9 cellular contexts compared by ENCODE assay signal in the genomic region with DNA sequence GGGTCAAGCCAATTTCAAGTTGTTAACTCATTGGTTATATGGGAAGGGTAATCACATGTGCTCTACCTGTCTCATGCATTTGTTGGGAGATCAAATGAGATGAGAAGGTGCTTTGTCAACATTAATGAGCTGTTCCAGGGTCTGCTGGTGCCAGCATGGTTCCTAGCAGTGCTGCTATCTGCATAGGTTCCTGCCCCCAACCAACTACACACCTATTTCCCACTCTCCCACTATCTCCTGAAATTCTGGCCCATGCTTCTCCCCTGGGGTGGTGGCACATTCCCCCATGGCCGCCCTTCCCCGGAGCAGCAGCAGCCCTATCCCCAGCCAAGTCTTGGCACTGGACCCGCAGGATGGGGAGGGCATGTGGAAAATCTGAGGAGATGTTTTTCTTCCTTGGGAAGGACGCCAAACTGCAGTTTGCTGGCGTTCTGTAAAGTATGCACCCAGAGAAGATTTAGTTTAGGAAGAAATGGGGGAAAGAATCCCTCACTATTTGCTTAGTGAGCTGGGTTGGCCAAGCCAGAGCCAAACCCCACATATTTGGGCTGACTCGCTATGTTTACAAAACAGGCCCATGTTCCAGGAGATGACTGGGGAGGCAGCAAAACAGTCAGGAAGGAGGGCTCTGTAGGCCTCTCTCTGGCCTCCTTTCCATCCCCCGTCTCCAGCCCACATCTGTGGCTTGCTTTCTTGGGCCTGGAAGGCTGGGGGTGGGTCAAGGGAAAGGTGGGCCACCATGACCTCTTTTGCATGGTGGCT. TPM values are rescaled to one million over a fixed set of nuclear protein-coding genes. Genes with fewer than 3 reads are reported as not detected.
DNase-seq lines count a peak whose midpoint lies in the region; ATAC-seq and TF ChIP-seq lines count a peak whose summit lies in the region.
"Had no signal": no experiment of that assay in that cellular context is flagged by ENCODE, and none has a peak within 500 bp of the region (broad histone marks: within the 10 kb centered on the region; RNA-seq: fewer than 3 reads in every experiment).

No MANE protein-coding gene starts in this region.

- H3K27me3 ChIP-seq in breast epithelium (no peaks in the 10 kb centered on the region), spleen (replicated peaks in 1 of 7) (peaks cover 0 to 23% (median 0%) of the 10 kb centered on the region in 7 donors), WERI-Rb-1 (ENCODE audit: insufficient read depth, low read depth, severe bottlenecking) (no peaks in the 10 kb centered on the region), endodermal cell (ENCODE audit: control insufficient read depth, insufficient read depth, low read length, poor library complexity, severe bottlenecking) (no peaks in the 10 kb centered on the region)

- H3K4me3 Mint-ChIP-seq in endodermal cell: no peak overlapping the region

- H3K9me3 ChIP-seq in breast epithelium (no peaks in the 10 kb centered on the region), spleen (no peaks in the 10 kb centered on the region), WERI-Rb-1 (ENCODE audit: severe bottlenecking) (no peaks in the 10 kb centered on the region), endodermal cell (ENCODE audit: control insufficient read depth, low read length) (no peaks in the 10 kb centered on the region)

- no peaks in the 10 kb centered on the region for H3K36me3 Mint-ChIP-seq in endodermal cell (ENCODE audit: low read depth)

- peaks cover 13% of the 10 kb centered on the region for H3K4me1 Mint-ChIP-seq in endodermal cell

- H3K4me1 ChIP-seq in breast epithelium (peaks cover 0 to 28% of the 10 kb centered on the region in 2 donors), spleen (peaks cover 0 to 31% (median 0%) of the 10 kb centered on the region in 6 donors), endodermal cell (ENCODE audit: control insufficient read depth, insufficient read depth, low read length) (peaks cover 2% of the 10 kb centered on the region)

- H3K27ac Mint-ChIP-seq in endodermal cell: no peak overlapping the region

- H3K27me3 Mint-ChIP-seq in endodermal cell (ENCODE audit: insufficient read depth): peaks cover 5% of the 10 kb centered on the region

- TF ChIP-seq POLR2A in breast epithelium (IDR thresholded peaks at IDR 0.05): no peak
- TF ChIP-seq POLR2A in spleen (IDR thresholded peaks at IDR 0.05): no peak

- WGBS in spleen, 5 donors: 73 to 87% (median 78%) methylated on average over 7 of the region's 7 CpGs
- 94 to 96% methylated on average over 4 to 7 of the region's 7 CpGs for WGBS in endodermal cell (ENCODE audit: insufficient coverage in 1 of 2, insufficient read length in 1 of 2), 2 experiments

- no peak overlapping the region for H3K4me3 ChIP-seq in breast epithelium
- no peak overlapping the region for H3K4me3 ChIP-seq in spleen
- H3K4me3 ChIP-seq in WERI-Rb-1 (ENCODE audit: low read depth, low read length): no peak overlapping the region
- no peak overlapping the region for H3K4me3 ChIP-seq in endodermal cell (ENCODE audit: low read length)

- no peaks in the 10 kb centered on the region for H3K36me3 ChIP-seq in breast epithelium
- H3K36me3 ChIP-seq in spleen: no peaks in the 10 kb centered on the region
- no peaks in the 10 kb centered on the region for H3K36me3 ChIP-seq in WERI-Rb-1
- H3K36me3 ChIP-seq in endodermal cell (ENCODE audit: control insufficient read depth, insufficient read depth, low read length): no peaks in the 10 kb centered on the region

- no peak for TF ChIP-seq CTCF in breast epithelium (IDR thresholded peaks at IDR 0.05)
- TF ChIP-seq CTCF in spleen (IDR thresholded peaks at IDR 0.05 in 8 of 11, conservative IDR thresholded peaks at IDR 0.05 in 3 of 11): no peak
- no peak for TF ChIP-seq CTCF in WERI-Rb-1 (IDR thresholded peaks at IDR 0.05; ENCODE audit: low read depth, low read length)
- no peak for TF ChIP-seq CTCF in endodermal cell (conservative IDR thresholded peaks at IDR 0.05)

- intact Hi-C loops in breast epithelium (cut with DNase I; ENCODE audit: low total_unique reads) (no loop called here), spleen (cut with DNase I; ENCODE audit: low total_unique reads) (no loop called here)

- peak; percentile 26 for DNase-seq in HT-29 (ENCODE audit: low spot score)
- DNase-seq in breast epithelium (ENCODE audit: low spot score in 2 of 2): peak in 1 of 2 donors; percentile 45
- peak; percentile 17 for DNase-seq in left kidney (ENCODE audit: low read depth, low spot score)
- DNase-seq in spleen: no peak
- DNase-seq in NCI-H2171 (lab: John Stamatoyannopoulos, UW): no peak
- no peak for DNase-seq in WERI-Rb-1
- DNase-seq in endodermal cell: no peak
- DNase-seq: NCI-H1092 had no signal

- H3K9ac ChIP-seq in endodermal cell (ENCODE audit: extremely low read depth, low read length, poor library complexity, severe bottlenecking): no peak overlapping the region

- no peak for ATAC-seq in GM19455 (IDR thresholded peaks at IDR 0.05; ENCODE audit: unreplicated experiment)

- H3K27ac ChIP-seq in breast epithelium (peak overlapping the region; percentile 71 to 86), spleen (peak overlapping the region in 7 of 8 donors; percentile 36 to 69 (median 47)), WERI-Rb-1 (no peak overlapping the region), endodermal cell (ENCODE audit: low read depth, low read length) (no peak overlapping the region)

- H3K9me3 Mint-ChIP-seq in endodermal cell: no peaks in the 10 kb centered on the region

RNA-seq across cellular contexts. Expression of a gene that starts 42.5 kb away (rescaled TPM):
- total RNA-seq in HT-29 (2014; rRNA removed; shearing (Covaris generic)): not detected in 2 replicates
- total RNA-seq in breast epithelium (10 to 100 TPM in 2 of 3 donors, 1 to 10 TPM in 1; 9.4 to 48.1 (median 14.4) TPM), spleen (1 to 10 TPM; 3.5 to 8.8 (median 4.9) TPM), endodermal cell (under 1 TPM; 0.51 to 0.91 TPM)
- 1 to 10 TPM in 2 of 3 donors, under 1 TPM in 1; 0.99 to 1.6 (median 1.4) TPM for polyA plus RNA-seq in spleen
- 1.0 TPM for polyA plus RNA-seq in endodermal cell (2013, experiment 1 of 2)
- polyA plus RNA-seq in endodermal cell (2013, experiment 2 of 2): 0.95 TPM

Comparison
In these comparisons a context has a peak if more than half of its experiments do, and no peak if none do; other contexts are left out.
1. DNase-seq: peak in HT-29 (single experiment) and left kidney (single experiment); none in spleen (single experiment), NCI-H2171 (single experiment), WERI-Rb-1 (single experiment) and endodermal cell (single experiment).
2. H3K27ac ChIP-seq: peak in breast epithelium (2 of 2) and spleen (7 of 8); none in WERI-Rb-1 (single experiment) and endodermal cell (single experiment).